Comparison of ENCODE assay signal across 8 cellular contexts in genomic region chr10:81961451-81962184, GRCh38.
"Had no signal": no experiment of that assay in that cellular context is flagged by ENCODE, and none has a peak within 500 bp of the region (broad histone marks: within the 10 kb centered on the region; RNA-seq: fewer than 3 reads in every experiment).

No MANE protein-coding gene starts in this region.

- DNase-seq: GM23248, GOT3, H7, HFFc6 had no signal

- H3K4me3 ChIP-seq: GM23248, HAP-1 had no signal

- H3K36me3 Mint-ChIP-seq: IgD-negative memory B cell had no signal

- H3K4me3 Mint-ChIP-seq: HFFc6, IgD-negative memory B cell had no signal

- H3K27ac Mint-ChIP-seq: HFFc6, IgD-negative memory B cell had no signal

- H3K4me1 Mint-ChIP-seq: IgD-negative memory B cell had no signal

- ATAC-seq: HCT116, HepG2 had no signal

- H3K27me3 Mint-ChIP-seq: IgD-negative memory B cell had no signal
